ENCODE assay signal across 10 cellular contexts in the genomic region with DNA sequence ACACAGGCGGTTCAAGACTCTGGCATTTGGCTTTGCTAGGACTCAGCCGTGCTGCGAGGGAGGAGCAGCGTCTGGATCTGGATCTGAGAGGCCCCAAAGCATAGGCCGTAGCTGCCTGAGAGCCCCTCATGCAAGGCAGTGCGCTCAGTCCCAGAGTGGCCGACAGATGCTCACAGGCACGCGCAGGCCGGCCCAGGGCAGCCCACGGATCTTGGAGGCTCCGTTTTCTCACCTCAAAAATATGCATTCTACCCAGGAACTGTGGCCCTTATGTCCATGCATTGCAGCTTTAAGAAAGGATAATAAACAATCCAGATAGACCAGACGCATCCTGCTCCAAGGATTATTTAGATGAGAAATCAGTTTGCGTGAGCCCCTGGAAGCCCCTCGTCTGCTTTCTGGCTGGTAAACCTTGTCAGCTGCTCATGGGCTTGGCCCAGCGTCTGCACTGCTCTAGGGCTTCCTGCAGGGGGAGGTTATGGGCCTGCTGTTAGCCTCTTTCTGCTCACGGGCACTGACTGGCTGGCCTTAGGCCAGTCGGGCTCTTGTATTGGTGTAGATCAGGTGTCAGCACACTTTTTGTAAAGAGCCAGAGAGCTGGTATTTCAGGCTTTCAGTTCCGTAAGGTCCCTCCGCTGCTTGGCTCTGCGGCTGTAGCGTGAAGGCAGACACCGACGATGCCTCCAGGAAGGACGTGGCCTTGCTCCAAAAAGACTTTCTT. TPM values are rescaled to one million over a fixed set of nuclear protein-coding genes. Genes with fewer than 3 reads are reported as not detected.
A peak's percentile ranks its signal among the peaks of the same experiment; 100 is the strongest.
DNase-seq lines count a peak whose midpoint lies in the region; ATAC-seq and TF ChIP-seq lines count a peak whose summit lies in the region.
"Had no signal": no experiment of that assay in that cellular context is flagged by ENCODE, and none has a peak within 500 bp of the region (broad histone marks: within the 10 kb centered on the region; RNA-seq: fewer than 3 reads in every experiment).

No MANE protein-coding gene starts in this region.

- ATAC-seq in naive thymus-derived CD8-positive, alpha-beta T cell: no peak

- intact Hi-C loops in activated T-helper 2 cell treated with anti-CD3 and anti-CD28 coated beads, Interferon-gamma antibody, Interleukin-2, Interleukin-4, amounts not matched to agents 10 μg/mL and 5 μg/mL and 100 μg/mL, durations not matched to agents 14 hours and 24 hours and 36 hours (cut with micrococcal nuclease): no loop called here

- no peaks in the 10 kb centered on the region for H3K36me3 ChIP-seq in WERI-Rb-1

- H3K9me3 Mint-ChIP-seq in naive thymus-derived CD8-positive, alpha-beta T cell: peaks cover 0 to 2% (median 0%) of the 10 kb centered on the region in 9 donors
- no peaks in the 10 kb centered on the region for H3K9me3 Mint-ChIP-seq in activated T-helper 2 cell treated with anti-CD3 and anti-CD28 coated beads, Interferon-gamma antibody, Interleukin-2, Interleukin-4, amounts not matched to agents 10 μg/mL and 5 μg/mL and 100 μg/mL, durations not matched to agents 14 hours and 24 hours and 36 hours

- no peaks in the 10 kb centered on the region for H3K27me3 Mint-ChIP-seq in naive thymus-derived CD8-positive, alpha-beta T cell
- H3K27me3 Mint-ChIP-seq in activated T-helper 2 cell treated with anti-CD3 and anti-CD28 coated beads, Interferon-gamma antibody, Interleukin-2, Interleukin-4, amounts not matched to agents 10 μg/mL and 5 μg/mL and 100 μg/mL, durations not matched to agents 14 hours and 24 hours and 36 hours (ENCODE audit: low read depth): no peaks in the 10 kb centered on the region
- H3K27me3 Mint-ChIP-seq: activated naive CD8-positive, alpha-beta T cell had no signal

- TF ChIP-seq CTCF in C4-2B (conservative IDR thresholded peaks at IDR 0.05) (peak; percentile 76), WERI-Rb-1 (IDR thresholded peaks at IDR 0.05; ENCODE audit: low read depth, low read length) (peak; percentile 84)

- DNase-seq in LHCN-M2 (ENCODE audit: low read depth): peak; percentile 6
- peak; percentile 59 for DNase-seq in WERI-Rb-1
- DNase-seq in islet precursor cell: peak; percentile 92
- no peak for DNase-seq in naive thymus-derived CD8-positive, alpha-beta T cell
- DNase-seq in retina: no peak
- DNase-seq in stimulated activated naive CD4-positive, alpha-beta T cell treated with Interleukin-2 at 50 U/mL for 16 hours (lab: John Stamatoyannopoulos, UW): no peak
- no peak for DNase-seq in activated T-helper 2 cell treated with anti-CD3 and anti-CD28 coated beads, Interferon-gamma antibody, Interleukin-2, Interleukin-4, amounts not matched to agents 10 μg/mL and 5 μg/mL and 100 μg/mL, durations not matched to agents 14 hours and 24 hours and 36 hours (ENCODE audit: low spot score)
- DNase-seq: NCI-H1048 had no signal

- no peak overlapping the region for H3K27ac ChIP-seq in C4-2B
- H3K27ac ChIP-seq in WERI-Rb-1: no peak overlapping the region

- H3K4me1 Mint-ChIP-seq in naive thymus-derived CD8-positive, alpha-beta T cell: no peaks in the 10 kb centered on the region
- no peaks in the 10 kb centered on the region for H3K4me1 Mint-ChIP-seq in activated T-helper 2 cell treated with anti-CD3 and anti-CD28 coated beads, Interferon-gamma antibody, Interleukin-2, Interleukin-4, amounts not matched to agents 10 μg/mL and 5 μg/mL and 100 μg/mL, durations not matched to agents 14 hours and 24 hours and 36 hours (ENCODE audit: low read depth)

- H3K27me3 ChIP-seq in WERI-Rb-1 (ENCODE audit: insufficient read depth, low read depth, severe bottlenecking): peaks cover 84% of the 10 kb centered on the region

- POLR2A ChIA-PET in naive thymus-derived CD8-positive, alpha-beta T cell (lab: Charles Lee): no interaction called here

- peaks cover 0 to 7% (median 0%) of the 10 kb centered on the region in 3 donors for H3K36me3 Mint-ChIP-seq in naive thymus-derived CD8-positive, alpha-beta T cell
- no peaks in the 10 kb centered on the region for H3K36me3 Mint-ChIP-seq in activated T-helper 2 cell treated with anti-CD3 and anti-CD28 coated beads, Interferon-gamma antibody, Interleukin-2, Interleukin-4, amounts not matched to agents 10 μg/mL and 5 μg/mL and 100 μg/mL, durations not matched to agents 14 hours and 24 hours and 36 hours (ENCODE audit: low read depth)

- peaks cover 12% of the 10 kb centered on the region for H3K9me3 ChIP-seq in WERI-Rb-1 (ENCODE audit: severe bottlenecking)

- H3K4me3 ChIP-seq in WERI-Rb-1 (ENCODE audit: low read depth, low read length): no peak overlapping the region

- H3K4me3 Mint-ChIP-seq in naive thymus-derived CD8-positive, alpha-beta T cell: no peak overlapping the region
- H3K4me3 Mint-ChIP-seq in activated T-helper 2 cell treated with anti-CD3 and anti-CD28 coated beads, Interferon-gamma antibody, Interleukin-2, Interleukin-4, amounts not matched to agents 10 μg/mL and 5 μg/mL and 100 μg/mL, durations not matched to agents 14 hours and 24 hours and 36 hours (ENCODE audit: low read depth): no peak overlapping the region
- H3K4me3 Mint-ChIP-seq: activated naive CD8-positive, alpha-beta T cell had no signal

- H3K27ac Mint-ChIP-seq in naive thymus-derived CD8-positive, alpha-beta T cell: peak overlapping the region in 1 of 10 donors; percentile 74
- H3K27ac Mint-ChIP-seq in activated T-helper 2 cell treated with anti-CD3 and anti-CD28 coated beads, Interferon-gamma antibody, Interleukin-2, Interleukin-4, amounts not matched to agents 10 μg/mL and 5 μg/mL and 100 μg/mL, durations not matched to agents 14 hours and 24 hours and 36 hours: no peak overlapping the region
- H3K27ac Mint-ChIP-seq: activated naive CD8-positive, alpha-beta T cell had no signal

RNA-seq across cellular contexts. Expression of a gene that starts 24.2 kb away (rescaled TPM):
- not detected in 2 replicates for total RNA-seq in LHCN-M2 (2014; rRNA removed)
- polyA plus RNA-seq in LHCN-M2 (2012): not detected
- total RNA-seq in naive thymus-derived CD8-positive, alpha-beta T cell: under 1 TPM; 0.96 to 0.99 TPM
- not detected for polyA plus RNA-seq in naive thymus-derived CD8-positive, alpha-beta T cell
- total RNA-seq in activated T-helper 2 cell treated with anti-CD3 and anti-CD28 coated beads, Interferon-gamma antibody, Interleukin-2, Interleukin-4, amounts not matched to agents 10 μg/mL and 5 μg/mL and 100 μg/mL, durations not matched to agents 14 hours and 24 hours and 36 hours: 0.46 and 0.51 TPM in 2 replicates

Comparison
In these comparisons a context has a peak if more than half of its experiments do, and no peak if none do; other contexts are left out.
1. DNase-seq: peak in LHCN-M2 (single experiment), WERI-Rb-1 (single experiment) and islet precursor cell (single experiment); none in naive thymus-derived CD8-positive, alpha-beta T cell (0 of 10), retina (single experiment), stimulated activated naive CD4-positive, alpha-beta T cell treated with Interleukin-2 at 50 U/mL for 16 hours (single experiment) and activated T-helper 2 cell treated with anti-CD3 and anti-CD28 coated beads, Interferon-gamma antibody, Interleukin-2, Interleukin-4, amounts not matched to agents 10 μg/mL and 5 μg/mL and 100 μg/mL, durations not matched to agents 14 hours and 24 hours and 36 hours (single experiment).